Comparison of ENCODE assay signal across 26 cellular contexts in the genomic region with DNA sequence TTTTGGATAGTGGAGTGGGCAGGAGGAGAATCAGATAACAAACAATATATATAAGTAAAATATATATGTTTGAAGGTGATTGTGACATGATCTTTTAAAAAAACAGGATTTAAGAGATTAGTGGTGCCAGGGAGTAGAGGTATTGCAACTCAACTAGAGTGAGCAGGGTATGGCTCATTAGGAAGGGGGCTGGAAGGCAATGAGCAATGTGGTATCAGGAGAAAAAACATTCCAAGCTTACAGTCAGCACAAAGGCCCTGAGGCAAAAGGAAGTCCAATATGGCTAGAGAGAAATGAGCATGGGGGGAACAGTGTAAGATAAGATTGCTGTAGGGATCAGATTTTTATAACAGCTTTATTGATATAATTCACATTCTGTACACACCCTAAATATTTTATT. TPM values are rescaled to one million over a fixed set of nuclear protein-coding genes. Genes with fewer than 3 reads are reported as not detected.
A peak's percentile ranks its signal among the peaks of the same experiment; 100 is the strongest.
DNase-seq lines count a peak whose midpoint lies in the region; ATAC-seq, FAIRE-seq and TF ChIP-seq lines count a peak whose summit lies in the region.
"Had no signal": no experiment of that assay in that cellular context is flagged by ENCODE, and none has a peak within 500 bp of the region (broad histone marks: within the 10 kb centered on the region; RNA-seq: fewer than 3 reads in every experiment).

No MANE protein-coding gene starts in this region.

- peak overlapping the region; percentile 18 for H3K27ac ChIP-seq in RWPE2 (ENCODE audit: poor library complexity, severe bottlenecking)
- no peak overlapping the region for H3K27ac ChIP-seq in substantia nigra (ENCODE audit: low read depth, low read length, poor library complexity, severe bottlenecking)
- H3K27ac ChIP-seq: BLaER1, colonic mucosa, KMS-11, parathyroid adenoma, SK-N-MC, uterus had no signal

- DNase-seq in Daoy (ENCODE audit: low read depth) (peak; percentile 89), HTR-8/SVneo (ENCODE audit: insufficient read length, low spot score) (no peak), RWPE2 (ENCODE audit: low spot score) (no peak), foreskin fibroblast (peak; percentile 71 to 85), substantia nigra (lab: John Stamatoyannopoulos, UW) (no peak), DMS79 (lab: John Stamatoyannopoulos, UW) (no peak), natural killer cell (no peak)
- DNase-seq: activated CD4-positive, alpha-beta T cell treated with anti-CD3 and anti-CD28 coated beads, Interleukin-2, amount 50 U/mL, for 4 hours; activated CD8-positive, alpha-beta memory T cell treated with anti-CD3 and anti-CD28 coated beads, Interleukin-2, amount 50 U/mL, for 48 hours; Caco-2; colonic mucosa; effector memory CD8-positive, alpha-beta T cell; naive thymus-derived CD8-positive, alpha-beta T cell; NCI-H1694 treated with DMSO at 0.1 percent for 48 hours; NCI-H2171 treated with DMSO at 0.1 percent for 48 hours; NCI-H748 treated with DMSO at 0.1 percent for 48 hours; uterus had no signal

- H3K9me3 ChIP-seq in RWPE2 (ENCODE audit: severe bottlenecking): no peaks in the 10 kb centered on the region
- H3K9me3 ChIP-seq: BLaER1, Caco-2, colonic mucosa, uterus had no signal

- H3K4me3 ChIP-seq in RWPE2 (ENCODE audit: severe bottlenecking) (no peak overlapping the region), foreskin fibroblast (ENCODE audit: low read depth in 1 of 2, low read length in 2 of 2) (no peak overlapping the region)
- H3K4me3 ChIP-seq: BLaER1, colonic mucosa, SK-N-MC, uterus had no signal

- peaks cover 24% of the 10 kb centered on the region for H3K4me1 ChIP-seq in RWPE2 (ENCODE audit: insufficient read depth, poor library complexity, severe bottlenecking)

- TF ChIP-seq CTCF in RWPE2 (IDR thresholded peaks at IDR 0.05; ENCODE audit: poor library complexity, severe bottlenecking) (no peak), foreskin fibroblast (IDR thresholded peaks at IDR 0.05; ENCODE audit: low read depth, low read length) (no peak), natural killer cell (IDR thresholded peaks at IDR 0.05) (no peak)

- no peaks in the 10 kb centered on the region for H3K36me3 ChIP-seq in RWPE2 (ENCODE audit: low read depth)
- H3K36me3 ChIP-seq: BLaER1, colonic mucosa, uterus had no signal

- no peaks in the 10 kb centered on the region for H3K27me3 Mint-ChIP-seq in natural killer cell (ENCODE audit: low read depth in 2 of 2)
- H3K27me3 Mint-ChIP-seq: effector memory CD8-positive, alpha-beta T cell; naive thymus-derived CD8-positive, alpha-beta T cell had no signal

- H3K27ac Mint-ChIP-seq in natural killer cell: no peak overlapping the region
- H3K27ac Mint-ChIP-seq: effector memory CD8-positive, alpha-beta T cell; naive thymus-derived CD8-positive, alpha-beta T cell; T-helper 2 cell treated with Interferon-gamma antibody and Interleukin-4, amounts not matched to agents 5 μg/mL and 100 μg/mL, for 36 hours had no signal

- H3K4me1 Mint-ChIP-seq in natural killer cell: peaks cover 9% of the 10 kb centered on the region in 2 donors

- no peaks in the 10 kb centered on the region for H3K9me3 Mint-ChIP-seq in natural killer cell
- H3K9me3 Mint-ChIP-seq: brain; effector memory CD8-positive, alpha-beta T cell; naive thymus-derived CD8-positive, alpha-beta T cell; T-helper 2 cell treated with Interferon-gamma antibody and Interleukin-4, amounts not matched to agents 5 μg/mL and 100 μg/mL, for 36 hours had no signal

- no peaks in the 10 kb centered on the region for H3K36me3 Mint-ChIP-seq in natural killer cell
- H3K36me3 Mint-ChIP-seq: brain; naive thymus-derived CD8-positive, alpha-beta T cell had no signal

- H3K4me3 Mint-ChIP-seq in natural killer cell: no peak overlapping the region
- H3K4me3 Mint-ChIP-seq: effector memory CD8-positive, alpha-beta T cell; naive thymus-derived CD8-positive, alpha-beta T cell; T-helper 2 cell treated with Interferon-gamma antibody and Interleukin-4, amounts not matched to agents 5 μg/mL and 100 μg/mL, for 36 hours had no signal

- no peaks in the 10 kb centered on the region for H3K27me3 ChIP-seq in RWPE2 (ENCODE audit: insufficient read depth, poor library complexity, severe bottlenecking)
- H3K27me3 ChIP-seq: BLaER1, colonic mucosa, uterus had no signal

- ATAC-seq in RWPE2 (ENCODE audit: low read depth): peak; percentile 60
- no peak for ATAC-seq in GM18519 (IDR thresholded peaks at IDR 0.05; ENCODE audit: low FRiP score, unreplicated experiment)
- ATAC-seq in natural killer cell: no peak
- ATAC-seq: effector memory CD8-positive, alpha-beta T cell; HCT116; naive thymus-derived CD8-positive, alpha-beta T cell; sciatic nerve had no signal

- FAIRE-seq in HTR-8/SVneo (lab: Jason Lieb, UNC): peak; percentile 13

- intact Hi-C loops in natural killer cell (cut with micrococcal nuclease): loop anchor here (10.0 kb wide), 1 partner anchor 345 kb away; no protein-coding TSS in a partner anchor

RNA-seq across cellular contexts. Expression of a gene that starts 5.3 kb away (rescaled TPM):
- 81.7 and 82.6 TPM in 2 replicates for total RNA-seq in Daoy (2014; rRNA removed; shearing (Covaris generic))
- total RNA-seq in natural killer cell: 10 to 100 TPM; 21.8 to 30.3 (median 26.6) TPM

Comparison
In these comparisons a context has a peak if more than half of its experiments do, and no peak if none do; other contexts are left out.
1. DNase-seq: peak in Daoy (single experiment) and foreskin fibroblast (2 of 2); none in HTR-8/SVneo (single experiment), RWPE2 (single experiment), substantia nigra (0 of 49), DMS79 (single experiment) and natural killer cell (single experiment).